In the genomic region with DNA sequence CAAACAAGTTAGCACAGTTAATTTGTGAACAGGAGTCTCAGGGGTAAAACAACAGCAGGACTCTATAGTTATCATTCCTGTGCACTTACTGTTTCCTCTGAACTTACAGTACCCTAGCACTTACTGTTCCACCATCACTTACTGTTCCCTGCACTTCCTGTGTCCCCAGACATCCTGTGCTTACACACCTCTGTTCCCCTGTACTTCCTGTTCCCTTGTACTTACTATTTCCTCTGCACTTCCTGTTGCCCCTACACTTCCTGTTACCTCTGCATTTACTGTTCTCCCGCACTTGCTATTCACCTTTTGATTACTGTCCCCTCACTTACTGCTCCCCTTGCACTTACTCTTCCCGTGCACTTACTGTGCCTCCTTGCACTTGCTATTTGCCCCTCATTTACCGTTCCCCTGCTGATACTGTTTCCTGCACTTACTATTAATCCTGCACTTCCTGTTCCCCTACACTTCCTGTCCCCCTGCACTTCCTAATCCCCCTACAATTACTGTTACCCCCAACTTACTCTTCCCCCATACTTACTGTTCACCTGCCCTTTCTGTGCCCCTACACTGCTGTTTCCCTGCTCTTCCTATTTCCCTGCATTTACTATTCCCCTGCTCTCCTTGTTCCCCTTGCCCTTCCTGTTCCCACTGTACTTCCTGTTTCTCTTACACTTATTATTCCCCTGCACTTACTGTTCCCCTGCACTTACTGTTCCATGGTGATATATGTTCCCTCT, we compare ENCODE assay signal across 15 cellular contexts. TPM values are rescaled to one million over a fixed set of nuclear protein-coding genes. Genes with fewer than 3 reads are reported as not detected.
DNase-seq lines count a peak whose midpoint lies in the region; ATAC-seq, FAIRE-seq and TF ChIP-seq lines count a peak whose summit lies in the region.
"Had no signal": no experiment of that assay in that cellular context is flagged by ENCODE, and none has a peak within 500 bp of the region (broad histone marks: within the 10 kb centered on the region; RNA-seq: fewer than 3 reads in every experiment).

No MANE protein-coding gene starts in this region.

- no peaks in the 10 kb centered on the region for H3K79me2 ChIP-seq in DOHH2 (ENCODE audit: control insufficient read depth, low read length)
- H3K79me2 ChIP-seq in GM12878 (ENCODE audit: control insufficient read depth, insufficient read depth, low read length): no peaks in the 10 kb centered on the region

- TF ChIP-seq RAD21 in GM12878 (IDR thresholded peaks at IDR 0.05; ENCODE audit: insufficient read depth, low read depth, low read length): no peak

- RAD21 ChIA-PET in GM12878 (lab: Charles Lee; ENCODE audit: unreplicated experiment): no interaction called here

- H2AFZ ChIP-seq in GM12878 (ENCODE audit: control insufficient read depth, low read depth, low read length): no peak overlapping the region

- in situ Hi-C loops in GM12878 (cut with MboI): no loop called here

- H3K4me1 ChIP-seq in BLaER1 (peaks cover 15% of the 10 kb centered on the region; the same call in 1 of the 2 replicates), DOHH2 (ENCODE audit: control insufficient read depth, low read length) (peaks cover 8% of the 10 kb centered on the region), GM12878 (ENCODE audit: control insufficient read depth, insufficient read depth, low read length) (no peaks in the 10 kb centered on the region), foreskin keratinocyte (no peaks in the 10 kb centered on the region)
- H3K4me1 ChIP-seq: breast epithelium had no signal

- H3F3A ChIP-seq in DOHH2 (ENCODE audit: control insufficient read depth, insufficient read depth): peaks cover 4% of the 10 kb centered on the region; the same call in 1 of the 2 replicates

- BruUV-seq in GM12878 (replicated peaks; lab: Mats Ljungman, UMichigan): no TSS peak

- H3K9ac ChIP-seq in BLaER1 (no peak overlapping the region), GM12878 (ENCODE audit: control insufficient read depth, insufficient read depth, low read length) (no peak overlapping the region)

- WGBS in GM12878 (ENCODE audit: insufficient coverage, insufficient replicate concordance, low lambda C conversion rate, missing lambda C conversion rate): 44% methylated on average over 3 of the region's 3 CpGs

- TF ChIP-seq CTCF in DOHH2 (IDR thresholded peaks at IDR 0.05; ENCODE audit: low read depth, low read length, poor library complexity, severe bottlenecking) (no peak), GM12878 (IDR thresholded peaks at IDR 0.05 in 2 of 3, conservative IDR thresholded peaks at IDR 0.05 in 1 of 3; ENCODE audit: control insufficient read depth in 2 of 3, extremely low read depth in 1 of 3, insufficient read depth in 1 of 3, low read depth in 3 of 3, low read length in 3 of 3) (no peak), foreskin keratinocyte (conservative IDR thresholded peaks at IDR 0.05) (no peak)

- ATAC-seq in GM12878: no peak
- no peak for ATAC-seq in foreskin keratinocyte
- ATAC-seq: activated T-cell treated with anti-CD3 and anti-CD28 coated beads, Interleukin-2, amount 50 U/mL, for 72 hours; left colon; Right ventricle myocardium inferior; WTC11 had no signal

- intact Hi-C loops in GM12878 (cut with micrococcal nuclease; ENCODE audit: unreplicated experiment): no loop called here

- H3K27me3 ChIP-seq in BLaER1: no peaks in the 10 kb centered on the region
- H3K27me3 ChIP-seq in DOHH2 (ENCODE audit: control insufficient read depth, low read length): peaks cover 15% of the 10 kb centered on the region; the same call in 1 of the 2 replicates
- no peaks in the 10 kb centered on the region for H3K27me3 ChIP-seq in GM12878 (replicated peaks in 1 of 2; ENCODE audit: control insufficient read depth in 2 of 2, insufficient read depth in 2 of 2, low read length in 1 of 2)
- H3K27me3 ChIP-seq in foreskin keratinocyte: peaks cover 6% of the 10 kb centered on the region
- H3K27me3 ChIP-seq: breast epithelium had no signal

- TF ChIP-seq POLR2A in GM12878 (IDR thresholded peaks at IDR 0.05; ENCODE audit: low read depth, low read length): no peak

- H3K4me2 ChIP-seq in BLaER1: peak overlapping the region; percentile 28
- H3K4me2 ChIP-seq in DOHH2 (ENCODE audit: low read length): peak overlapping the region; percentile 22
- no peak overlapping the region for H3K4me2 ChIP-seq in GM12878 (ENCODE audit: control insufficient read depth, insufficient read depth)

- H3K36me3 ChIP-seq in BLaER1 (peaks cover 6% of the 10 kb centered on the region; the same call in 1 of the 2 replicates), DOHH2 (ENCODE audit: control insufficient read depth, low read length) (peaks cover 7% of the 10 kb centered on the region), GM12878 (ENCODE audit: control insufficient read depth in 2 of 2, insufficient read depth in 2 of 2, low read length in 1 of 2) (no peaks in the 10 kb centered on the region)
- H3K36me3 ChIP-seq: breast epithelium had no signal

- POLR2A ChIA-PET in GM12878 (lab: Charles Lee): no interaction called here

- peaks cover 11% of the 10 kb centered on the region for H3K9me3 ChIP-seq in BLaER1
- H3K9me3 ChIP-seq in DOHH2 (ENCODE audit: control insufficient read depth, insufficient read depth, low read length): peaks cover 33% of the 10 kb centered on the region
- H3K9me3 ChIP-seq in GM12878 (replicated peaks; ENCODE audit: control insufficient read depth, insufficient read depth, low read length): no peaks in the 10 kb centered on the region; the same call in 2 of the 3 replicates
- H3K9me3 ChIP-seq: breast epithelium had no signal

- FAIRE-seq in GM12878 (lab: Jason Lieb, UNC): no peak
- FAIRE-seq: endometrium had no signal

- H3K27ac ChIP-seq in BLaER1 (0 out of 2 replicates have a peak overlapping the region, but pooled peaks have one; percentile 7), DOHH2 (ENCODE audit: low read depth, low read length) (peak overlapping the region; percentile 22), GM12878 (ENCODE audit: control insufficient read depth, insufficient read depth) (no peak overlapping the region), foreskin keratinocyte (no peak overlapping the region)
- H3K27ac ChIP-seq: breast epithelium had no signal

- CTCF ChIA-PET in GM12878 (lab: Yijun Ruan, JAX): no interaction called here

- no peak for TF ChIP-seq EP300 in GM12878 (IDR thresholded peaks at IDR 0.05; ENCODE audit: borderline replicate concordance in 1 of 2, control insufficient read depth in 1 of 2, low read depth in 2 of 2, low read length in 2 of 2)

- H3K4me3 ChIP-seq in BLaER1 (no peak overlapping the region), DOHH2 (ENCODE audit: low read length) (peak overlapping the region; percentile 49), GM12878 (no peak overlapping the region)
- H3K4me3 ChIP-seq: breast epithelium had no signal

- H3K9me2 ChIP-seq in DOHH2 (replicated peaks; ENCODE audit: control insufficient read depth, low read length): no peaks in the 10 kb centered on the region; the same call in 1 of the 2 replicates

- no peaks in the 10 kb centered on the region for H4K20me1 ChIP-seq in BLaER1
- H4K20me1 ChIP-seq in DOHH2 (ENCODE audit: control insufficient read depth, insufficient read depth, low read depth, low read length): no peaks in the 10 kb centered on the region
- no peaks in the 10 kb centered on the region for H4K20me1 ChIP-seq in GM12878 (ENCODE audit: control insufficient read depth, insufficient read depth)

- DNase-seq in NCI-H69 (lab: John Stamatoyannopoulos, UW): peak; percentile 23
- DNase-seq in GM12878 (ENCODE audit: low read depth, low spot score): no peak
- DNase-seq in NCI-H146 treated with DMSO at 0.1 percent for 48 hours (lab: John Stamatoyannopoulos, UW; ENCODE audit: unreplicated experiment): no peak
- no peak for DNase-seq in NCI-H446 treated with DMSO at 0.1 percent for 48 hours (lab: John Stamatoyannopoulos, UW)
- no peak for DNase-seq in activated CD4-positive, alpha-beta T cell treated with anti-CD3 and anti-CD28 coated beads, Interleukin-2, amount 50 U/mL, for 1 hour
- DNase-seq in foreskin keratinocyte: no peak
- DNase-seq: activated T-cell treated with anti-CD3 and anti-CD28 coated beads, Interleukin-2, amount 50 U/mL, for 72 hours; left colon; naive B cell had no signal

- SMC1A ChIA-PET in GM12878 (lab: Charles Lee; ENCODE audit: uncharacterized antibody, unreplicated experiment): no interaction called here

RNA-seq across cellular contexts. Expression of a gene that starts 30.3 kb away (rescaled TPM):
- total RNA-seq in GM12878 (2013; cell fraction: nucleolus; rRNA removed): 27.5 and 31.1 TPM in 2 replicates
- 32.7 and 35.7 TPM in 2 replicates for total RNA-seq in GM12878 (2014; rRNA removed)
- total RNA-seq in GM12878 (2014; rRNA removed; fragmentation: Illumina TruSeq; extraction: Trizol): 11.1 and 11.4 TPM in 2 replicates
- 24.4 and 30.4 TPM in 2 replicates for total RNA-seq in GM12878 (2021)
- polyA plus RNA-seq in GM12878 (2011; ENCODE audit: low read depth): 9.5 TPM
- polyA plus RNA-seq in GM12878 (2011; rRNA removed): 9.8 and 22.9 TPM in 2 replicates
- 32.8 and 41.1 TPM in 2 replicates for polyA plus RNA-seq in GM12878 (2011; cell fraction: cytosol; rRNA removed)
- polyA plus RNA-seq in GM12878 (2011; cell fraction: nucleus; rRNA removed): 81.9 and 90.1 TPM in 2 replicates
- polyA plus RNA-seq in GM12878 (2012): 18.3 and 20.8 TPM in 2 replicates
- 4.2 and 12.8 TPM in 2 replicates for polyA plus RNA-seq in GM12878 (2014; fragmentation: Illumina TruSeq; extraction: Trizol)
- 1 to 10 TPM; 1.8 to 3.6 TPM for polyA plus RNA-seq in GM12878 (2014; fragmentation: Nextera tagmentation; extraction: Ambion mirVana)
- polyA plus RNA-seq in GM12878 (2014; rRNA removed): 33.3 and 33.7 TPM in 2 replicates
- polyA plus RNA-seq in GM12878 (2016; fragmentation: Nextera tagmentation; extraction: Ambion mirVana): 10 to 100 TPM; 34.2 to 39.6 TPM
- 23.4 and 34.6 TPM in 2 replicates for polyA minus RNA-seq in GM12878 (2011; rRNA and poly(A)+ RNA removed)
- 13.5 and 14.8 TPM in 2 replicates for polyA minus RNA-seq in GM12878 (2011; cell fraction: cytosol; rRNA and poly(A)+ RNA removed)
- polyA minus RNA-seq in GM12878 (2011; cell fraction: nucleus; rRNA and poly(A)+ RNA removed): 19.2 and 27.0 TPM in 2 replicates
- 31.5 and 34.8 TPM in 2 replicates for total RNA-seq in foreskin keratinocyte
- 35.9 and 40.6 TPM in 2 replicates for polyA plus RNA-seq in foreskin keratinocyte

RNA-seq across cellular contexts. Expression of a gene that starts 38.0 kb away (rescaled TPM):
- total RNA-seq in GM12878 (2013; cell fraction: nucleolus; rRNA removed): 84.2 and 104 TPM in 2 replicates
- total RNA-seq in GM12878 (2014; rRNA removed) (210 and 229 TPM in 2 replicates), GM12878 (2014; rRNA removed; fragmentation: Illumina TruSeq; extraction: Trizol) (89.8 and 107 TPM in 2 replicates), GM12878 (2021) (218 and 229 TPM in 2 replicates), foreskin keratinocyte (63.9 and 77.5 TPM in 2 replicates)
- polyA plus RNA-seq in GM12878 (2011; ENCODE audit: low read depth): 51.9 TPM
- polyA plus RNA-seq in GM12878 (2011; rRNA removed) (79.0 and 170 TPM in 2 replicates), GM12878 (2014; fragmentation: Illumina TruSeq; extraction: Trizol) (38.9 and 88.2 TPM in 2 replicates), GM12878 (2014; fragmentation: Nextera tagmentation; extraction: Ambion mirVana) (10 to 100 TPM in 1 of 2 experiments, 1 to 10 TPM in 1; 8.6 to 14.4 TPM), GM12878 (2014; rRNA removed) (140 and 167 TPM in 2 replicates), GM12878 (2016; fragmentation: Nextera tagmentation; extraction: Ambion mirVana) (100 to 1,000 TPM; 200 to 222 TPM), foreskin keratinocyte (35.3 and 42.2 TPM in 2 replicates)
- polyA plus RNA-seq in GM12878 (2011; cell fraction: cytosol; rRNA removed): 174 and 221 TPM in 2 replicates
- polyA plus RNA-seq in GM12878 (2011; cell fraction: nucleus; rRNA removed): 218 and 309 TPM in 2 replicates
- polyA plus RNA-seq in GM12878 (2012): 77.5 and 91.8 TPM in 2 replicates
- 272 and 323 TPM in 2 replicates for polyA minus RNA-seq in GM12878 (2011; rRNA and poly(A)+ RNA removed)
- polyA minus RNA-seq in GM12878 (2011; cell fraction: cytosol; rRNA and poly(A)+ RNA removed): 143 and 145 TPM in 2 replicates
- polyA minus RNA-seq in GM12878 (2011; cell fraction: nucleus; rRNA and poly(A)+ RNA removed): 66.6 and 116 TPM in 2 replicates

Comparison
In these comparisons a context has a peak if more than half of its experiments do, and no peak if none do; other contexts are left out.
1. H3K27ac ChIP-seq: peak in BLaER1 (single experiment) and DOHH2 (single experiment); none in GM12878 (single experiment) and foreskin keratinocyte (single experiment).